Comparison of ENCODE assay signal across 24 cellular contexts in the genomic region with DNA sequence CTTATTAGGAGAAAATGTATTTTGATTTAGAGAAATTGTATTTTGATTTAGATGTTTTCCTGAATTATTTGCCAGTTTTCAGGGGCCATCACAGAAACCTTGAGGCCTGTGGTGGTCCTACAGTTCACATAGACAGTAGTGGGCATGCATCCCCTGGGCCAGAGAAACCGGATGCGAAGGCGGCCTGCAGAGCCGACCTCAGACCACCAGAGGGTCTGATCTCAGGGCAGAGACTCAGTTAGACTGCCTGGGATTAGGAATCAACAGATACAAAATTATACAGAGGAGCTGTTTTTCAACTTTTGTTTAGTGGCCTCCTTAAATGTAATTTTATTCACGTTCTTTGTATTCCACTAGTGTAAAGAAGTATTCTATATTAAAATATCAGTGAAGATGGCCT.
DNase-seq lines count a peak whose midpoint lies in the region; TF ChIP-seq lines count a peak whose summit lies in the region.
"Had no signal": no experiment of that assay in that cellular context is flagged by ENCODE, and none has a peak within 500 bp of the region (broad histone marks: within the 10 kb centered on the region; RNA-seq: fewer than 3 reads in every experiment).

No MANE protein-coding gene starts in this region.

- no peaks in the 10 kb centered on the region for H3K9me3 ChIP-seq in OCI-LY7 (ENCODE audit: low read length)
- H3K9me3 ChIP-seq: Caco-2, MG63 had no signal

- no peak overlapping the region for H3K4me3 Mint-ChIP-seq in endothelial cell (ENCODE audit: unreplicated experiment)
- no peak overlapping the region for H3K4me3 Mint-ChIP-seq in activated CD4-positive, alpha-beta T cell treated with anti-CD3 and anti-CD28 coated beads, Interleukin-2, amount 10 ng/mL, durations not matched to agents 24 days and 14 days
- H3K4me3 Mint-ChIP-seq: CD4-positive, alpha-beta memory T cell; IgD-negative memory B cell had no signal

- peaks cover 2% of the 10 kb centered on the region for H3K36me3 Mint-ChIP-seq in endothelial cell (ENCODE audit: low read depth, unreplicated experiment)
- H3K36me3 Mint-ChIP-seq in activated CD4-positive, alpha-beta T cell treated with anti-CD3 and anti-CD28 coated beads, Interleukin-2, amount 10 ng/mL, durations not matched to agents 24 days and 14 days (ENCODE audit: low read depth) = no peaks in the 10 kb centered on the region
- H3K36me3 Mint-ChIP-seq: CD4-positive, alpha-beta memory T cell; IgD-negative memory B cell had no signal

- no peaks in the 10 kb centered on the region for H3K79me2 ChIP-seq in OCI-LY7 (ENCODE audit: insufficient read depth, low read depth, low read length)

- peak; percentile 69 for DNase-seq in H7
- no peak for DNase-seq in OCI-LY7 (ENCODE audit: low spot score)
- DNase-seq in endothelial cell (ENCODE audit: low spot score) = peak; percentile 34
- DNase-seq in stimulated activated CD4-positive, alpha-beta T cell treated with anti-CD3 and anti-CD28 coated beads, Interleukin-12 subunit alpha, Interleukin-12 subunit beta, amount 100 ng/mL, for 4 hours = no peak
- no peak for DNase-seq in SIG-M5 (lab: John Stamatoyannopoulos, UW)
- no peak for DNase-seq in activated CD4-positive, alpha-beta T cell treated with anti-CD3 and anti-CD28 coated beads, Interleukin-2, amount 10 ng/mL, durations not matched to agents 24 days and 14 days
- no peak for DNase-seq in substantia nigra (lab: John Stamatoyannopoulos, UW)
- DNase-seq: ACHN; Caco-2; CD4-positive, alpha-beta memory T cell; DMS 273 treated with DMSO at 0.1 percent for 48 hours; DMS79 treated with DMSO at 0.1 percent for 48 hours; GM23248; Karpas-422; MG63; NCI-H1048; NCI-H1417 treated with DMSO at 0.1 percent for 48 hours; NCI-H187; NCI-H2107; NCI-H510A; NCI-H748 treated with DMSO at 0.1 percent for 48 hours; OCI-M1 had no signal

- TF ChIP-seq CTCF in OCI-LY7 (conservative IDR thresholded peaks at IDR 0.05; ENCODE audit: low read length) = 0 out of 2 replicates have a peak, but pooled peaks have one; percentile 12
- peak; percentile 44 for TF ChIP-seq CTCF in endothelial cell (IDR thresholded peaks at IDR 0.05; ENCODE audit: unreplicated experiment)

- H3K27ac Mint-ChIP-seq in endothelial cell (ENCODE audit: unreplicated experiment) = no peak overlapping the region
- H3K27ac Mint-ChIP-seq in activated CD4-positive, alpha-beta T cell treated with anti-CD3 and anti-CD28 coated beads, Interleukin-2, amount 10 ng/mL, durations not matched to agents 24 days and 14 days = no peak overlapping the region
- H3K27ac Mint-ChIP-seq: CD4-positive, alpha-beta memory T cell; IgD-negative memory B cell had no signal

- CTCF ChIA-PET in OCI-LY7 (lab: Charles Lee; ENCODE audit: unreplicated experiment) = no interaction called here

- H3K27me3 ChIP-seq in H7 (ENCODE audit: control insufficient read depth, insufficient read depth, low read length) = no peaks in the 10 kb centered on the region
- H3K27me3 ChIP-seq: BLaER1 treated with 17β-estradiol and CSF1 and Interleukin-3, amounts not matched to agents 10 nM and 100 nM; MG63 had no signal

- peaks cover 36% of the 10 kb centered on the region for H3K4me1 Mint-ChIP-seq in endothelial cell (ENCODE audit: unreplicated experiment)
- H3K4me1 Mint-ChIP-seq in activated CD4-positive, alpha-beta T cell treated with anti-CD3 and anti-CD28 coated beads, Interleukin-2, amount 10 ng/mL, durations not matched to agents 24 days and 14 days = no peaks in the 10 kb centered on the region
- H3K4me1 Mint-ChIP-seq: IgD-negative memory B cell had no signal

- H3K4me3 ChIP-seq in H7 (ENCODE audit: insufficient read depth, low read depth, low read length) (no peak overlapping the region), OCI-LY7 (ENCODE audit: low read depth, low read length, poor library complexity, severe bottlenecking) (no peak overlapping the region)
- H3K4me3 ChIP-seq: BLaER1 treated with 17β-estradiol and CSF1 and Interleukin-3, amounts not matched to agents 10 nM and 100 nM; GM23248; MG63 had no signal

- no TSS peak for BruUV-seq in OCI-LY7 (replicated peaks; lab: Mats Ljungman, UMichigan)

- H3K9me2 ChIP-seq in OCI-LY7 (ENCODE audit: insufficient read depth, low read length) = no peaks in the 10 kb centered on the region

- no peaks in the 10 kb centered on the region for H4K20me1 ChIP-seq in OCI-LY7 (ENCODE audit: insufficient read depth, low read length)
- H4K20me1 ChIP-seq: BLaER1 treated with 17β-estradiol and CSF1 and Interleukin-3, amounts not matched to agents 10 nM and 100 nM had no signal

- H3K27ac ChIP-seq in OCI-LY7 (ENCODE audit: low read depth, low read length, poor library complexity, severe bottlenecking) (no peak overlapping the region), substantia nigra (ENCODE audit: low read depth, low read length, poor library complexity, severe bottlenecking) (no peak overlapping the region)
- H3K27ac ChIP-seq: BLaER1 treated with 17β-estradiol and CSF1 and Interleukin-3, amounts not matched to agents 10 nM and 100 nM; GM23248 had no signal

- peaks cover 8% of the 10 kb centered on the region for H3K27me3 Mint-ChIP-seq in endothelial cell (ENCODE audit: unreplicated experiment)
- H3K27me3 Mint-ChIP-seq in activated CD4-positive, alpha-beta T cell treated with anti-CD3 and anti-CD28 coated beads, Interleukin-2, amount 10 ng/mL, durations not matched to agents 24 days and 14 days = peaks cover 22% of the 10 kb centered on the region

- no peaks in the 10 kb centered on the region for H3K36me3 ChIP-seq in H7 (replicated peaks; ENCODE audit: control insufficient read depth, insufficient read depth, low read length)
- no peaks in the 10 kb centered on the region for H3K36me3 ChIP-seq in OCI-LY7 (ENCODE audit: insufficient read depth, low read length)
- H3K36me3 ChIP-seq: BLaER1 treated with 17β-estradiol and CSF1 and Interleukin-3, amounts not matched to agents 10 nM and 100 nM; MG63 had no signal

- no peaks in the 10 kb centered on the region for H3K4me1 ChIP-seq in OCI-LY7 (ENCODE audit: insufficient read depth, low read length, poor library complexity, severe bottlenecking)

- no peak overlapping the region for H2AFZ ChIP-seq in OCI-LY7 (ENCODE audit: low read length)
- H2AFZ ChIP-seq: GM23248 had no signal

- intact Hi-C loops in OCI-LY7 (cut with micrococcal nuclease; ENCODE audit: unreplicated experiment) = no loop called here
- intact Hi-C loops in activated CD4-positive, alpha-beta T cell treated with anti-CD3 and anti-CD28 coated beads, Interleukin-2, amount 10 ng/mL, durations not matched to agents 24 days and 14 days (cut with micrococcal nuclease) = no loop called here

- H3K4me2 ChIP-seq in OCI-LY7 (ENCODE audit: low read length) = no peak overlapping the region
- H3K4me2 ChIP-seq: BLaER1 treated with 17β-estradiol and CSF1 and Interleukin-3, amounts not matched to agents 10 nM and 100 nM had no signal

- H3K9me3 Mint-ChIP-seq in endothelial cell (ENCODE audit: unreplicated experiment) = no peaks in the 10 kb centered on the region
- no peaks in the 10 kb centered on the region for H3K9me3 Mint-ChIP-seq in activated CD4-positive, alpha-beta T cell treated with anti-CD3 and anti-CD28 coated beads, Interleukin-2, amount 10 ng/mL, durations not matched to agents 24 days and 14 days

- POLR2A ChIA-PET in OCI-LY7 (lab: Charles Lee) = no interaction called here

Comparison
In these comparisons a context has a peak if more than half of its experiments do, and no peak if none do; other contexts are left out.
1. DNase-seq: peak in H7 (single experiment) and endothelial cell (single experiment); none in OCI-LY7 (single experiment), stimulated activated CD4-positive, alpha-beta T cell treated with anti-CD3 and anti-CD28 coated beads, Interleukin-12 subunit alpha, Interleukin-12 subunit beta, amount 100 ng/mL, for 4 hours (single experiment), SIG-M5 (single experiment), activated CD4-positive, alpha-beta T cell treated with anti-CD3 and anti-CD28 coated beads, Interleukin-2, amount 10 ng/mL, durations not matched to agents 24 days and 14 days (single experiment) and substantia nigra (0 of 49).